16 cellular contexts compared by ENCODE assay signal in the genomic region with DNA sequence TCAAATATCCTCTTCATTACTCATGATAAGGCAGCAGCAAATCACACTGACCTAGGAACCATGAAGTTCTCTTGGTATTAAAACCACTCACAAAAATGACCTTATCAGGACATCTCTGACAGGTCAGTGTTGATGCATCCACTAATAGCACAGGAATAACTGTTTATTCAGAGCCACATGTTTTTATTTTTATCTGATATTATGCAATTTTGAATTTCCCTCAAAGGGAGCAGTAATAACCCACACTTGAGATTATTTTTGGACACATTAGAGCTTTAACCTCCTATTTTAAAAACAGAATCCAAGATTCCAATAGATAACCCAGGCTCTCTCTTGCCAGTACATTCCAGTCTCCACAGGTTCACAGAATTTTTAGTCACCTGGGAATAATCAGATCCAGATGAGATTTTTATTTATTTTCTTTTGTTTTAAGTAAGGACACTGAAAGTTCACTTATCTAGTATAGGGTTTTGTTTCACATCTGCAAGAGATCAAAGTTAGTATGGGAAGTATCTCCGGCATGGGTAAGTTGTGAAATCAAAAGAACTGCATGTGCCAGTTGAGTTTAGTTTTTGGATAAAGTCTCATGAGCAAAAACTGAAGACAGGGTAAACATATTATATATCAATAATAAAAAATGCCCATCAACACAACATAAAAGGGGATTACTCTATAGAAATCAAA. TPM values are rescaled to one million over a fixed set of nuclear protein-coding genes. Genes with fewer than 3 reads are reported as not detected.
A peak's percentile ranks its signal among the peaks of the same experiment; 100 is the strongest.
DNase-seq lines count a peak whose midpoint lies in the region; TF ChIP-seq lines count a peak whose summit lies in the region.
"Had no signal": no experiment of that assay in that cellular context is flagged by ENCODE, and none has a peak within 500 bp of the region (broad histone marks: within the 10 kb centered on the region; RNA-seq: fewer than 3 reads in every experiment).

No MANE protein-coding gene starts in this region.

- H3K9me3 ChIP-seq in left ventricle myocardium inferior (replicated peaks), result no peaks in the 10 kb centered on the region
- no peaks in the 10 kb centered on the region for H3K9me3 ChIP-seq in transverse colon
- H3K9me3 ChIP-seq: heart right ventricle, neutrophil had no signal

- TF ChIP-seq POLR2A in transverse colon (IDR thresholded peaks at IDR 0.05), result no peak

- peaks cover 5% of the 10 kb centered on the region for H3K4me1 Mint-ChIP-seq in activated T-cell treated with anti-CD3 and anti-CD28 coated beads, Interleukin-2, amount 50 U/mL, for 24 hours (ENCODE audit: low read depth)

- in situ Hi-C loops in transverse colon (cut with MboI; ENCODE audit: low pct_ligation_motif_present in 1 of 4, low pct_unique_long_range_greater_than_20kb in 1 of 4, low sequenced_read_pairs in 3 of 4), result no loop called here

- TF ChIP-seq CTCF in left ventricle myocardium inferior (IDR thresholded peaks at IDR 0.05; ENCODE audit: borderline replicate concordance), result no peak
- no peak for TF ChIP-seq CTCF in transverse colon (IDR thresholded peaks at IDR 0.05)

- H3K36me3 ChIP-seq in left ventricle myocardium inferior, result no peaks in the 10 kb centered on the region
- H3K36me3 ChIP-seq in transverse colon, result no peaks in the 10 kb centered on the region
- H3K36me3 ChIP-seq: heart right ventricle, neutrophil had no signal

- no peak for TF ChIP-seq EP300 in transverse colon (IDR thresholded peaks at IDR 0.05; ENCODE audit: low read depth)

- no peak overlapping the region for H3K4me3 Mint-ChIP-seq in activated T-cell treated with anti-CD3 and anti-CD28 coated beads, Interleukin-2, amount 50 U/mL, for 24 hours

- H3K4me3 ChIP-seq in left ventricle myocardium inferior (no peak overlapping the region), transverse colon (no peak overlapping the region)
- H3K4me3 ChIP-seq: dorsolateral prefrontal cortex, heart right ventricle, lung had no signal

- H3K36me3 Mint-ChIP-seq in activated T-cell treated with anti-CD3 and anti-CD28 coated beads, Interleukin-2, amount 50 U/mL, for 24 hours (ENCODE audit: low read depth), result no peaks in the 10 kb centered on the region

- DNase-seq in NOMO-1 treated with DMSO at 0.1 percent for 48 hours (lab: John Stamatoyannopoulos, UW; ENCODE audit: unreplicated experiment) (peak; percentile 54), NOMO-1 treated with dmso at 0.1 percent for 144 hours (lab: John Stamatoyannopoulos, UW; ENCODE audit: unreplicated experiment) (no peak), amniotic epithelial cell (ENCODE audit: low read depth) (peak; percentile 95), left ventricle myocardium inferior (no peak), transverse colon (no peak), NCI-H1048 (lab: John Stamatoyannopoulos, UW) (no peak), foreskin melanocyte (no peak)
- no peak for DNase-seq in activated T-cell treated with anti-CD3 and anti-CD28 coated beads, Interleukin-2, amount 50 U/mL, for 24 hours
- DNase-seq: dorsolateral prefrontal cortex, GOT3, heart right ventricle, NCI-H510A treated with DMSO at 0.1 percent for 48 hours, RPMI8226 had no signal

- intact Hi-C loops in left ventricle myocardium inferior (cut with micrococcal nuclease), result loop anchor here (5.0 kb wide), 1 partner anchor 188 kb away; no protein-coding TSS in a partner anchor
- intact Hi-C loops in transverse colon (cut with DNase I; ENCODE audit: low total_unique reads), result no loop called here

- WGBS in transverse colon (ENCODE audit: low coverage in 1 of 2), 2 donors, result 70 to 87% methylated on average over 1 of the region's 1 CpG

- H3K27ac Mint-ChIP-seq in activated T-cell treated with anti-CD3 and anti-CD28 coated beads, Interleukin-2, amount 50 U/mL, for 24 hours, result no peak overlapping the region

- H3K4me1 ChIP-seq in left ventricle myocardium inferior, result peaks cover 55% of the 10 kb centered on the region
- H3K4me1 ChIP-seq in transverse colon, result peaks cover 6 to 69% (median 24%) of the 10 kb centered on the region in 4 donors

- H3K27ac ChIP-seq in left ventricle myocardium inferior (replicated peaks) (peak overlapping the region; percentile 38), transverse colon (peak overlapping the region in 3 of 4 donors; percentile 25 to 86 (median 43))
- H3K27ac ChIP-seq: 22Rv1, neutrophil had no signal

- peaks cover 13% of the 10 kb centered on the region for H3K27me3 Mint-ChIP-seq in activated T-cell treated with anti-CD3 and anti-CD28 coated beads, Interleukin-2, amount 50 U/mL, for 24 hours

- H3K27me3 ChIP-seq in left ventricle myocardium inferior (ENCODE audit: low read depth), result no peaks in the 10 kb centered on the region
- no peaks in the 10 kb centered on the region for H3K27me3 ChIP-seq in transverse colon
- H3K27me3 ChIP-seq: dorsolateral prefrontal cortex, heart right ventricle, neutrophil had no signal

- H3K9me3 Mint-ChIP-seq in activated T-cell treated with anti-CD3 and anti-CD28 coated beads, Interleukin-2, amount 50 U/mL, for 24 hours, result no peaks in the 10 kb centered on the region

RNA-seq across cellular contexts. Expression of a gene that starts 36.3 kb away (rescaled TPM):
- 843 TPM for total RNA-seq in left ventricle myocardium inferior
- total RNA-seq in transverse colon, result under 1 TPM in 2 of 4 donors, not detected in 2; 0.27 to 0.32 TPM

Comparison
In these comparisons a context has a peak if more than half of its experiments do, and no peak if none do; other contexts are left out.
1. DNase-seq: peak in NOMO-1 treated with DMSO at 0.1 percent for 48 hours (single experiment) and amniotic epithelial cell (single experiment); none in NOMO-1 treated with dmso at 0.1 percent for 144 hours (single experiment), left ventricle myocardium inferior (single experiment), transverse colon (single experiment), NCI-H1048 (single experiment), activated T-cell treated with anti-CD3 and anti-CD28 coated beads, Interleukin-2, amount 50 U/mL, for 24 hours (single experiment) and foreskin melanocyte (single experiment).
2. RNA of a gene that starts 36.3 kb away (total RNA-seq): 843 TPM in left ventricle myocardium inferior (single experiment); 0.27 to 0.32 TPM in transverse colon; every median in the first group is over 100 times any median in the second.